4 cellular contexts compared by ENCODE assay signal in genomic region chr19:7054635-7055368, GRCh38. TPM values are rescaled to one million over a fixed set of nuclear protein-coding genes. Genes with fewer than 3 reads are reported as not detected.
"Had no signal": no experiment of that assay in that cellular context is flagged by ENCODE, and none has a peak within 500 bp of the region (broad histone marks: within the 10 kb centered on the region; RNA-seq: fewer than 3 reads in every experiment).

No MANE protein-coding gene starts in this region.

RNA-seq across cellular contexts. Expression of gene MBD3L3, which starts 3.7 kb away (rescaled TPM):
- total RNA-seq: GM23248, H9, HT-29, IMR-90 had no signal
- polyA plus RNA-seq: GM23248, IMR-90 had no signal

RNA-seq across cellular contexts. Expression of gene MBD3L2, which starts 5.7 kb away (rescaled TPM):
- total RNA-seq: GM23248, H9, HT-29, IMR-90 had no signal
- polyA plus RNA-seq: GM23248, IMR-90 had no signal

RNA-seq across cellular contexts. Expression of gene MBD3L4, which starts 14.8 kb away (rescaled TPM):
- total RNA-seq: GM23248, H9, HT-29, IMR-90 had no signal
- polyA plus RNA-seq: GM23248, IMR-90 had no signal

RNA-seq across cellular contexts. Expression of gene MBD3L5, which starts 24.4 kb away (rescaled TPM):
- total RNA-seq: GM23248, H9, HT-29, IMR-90 had no signal
- polyA plus RNA-seq: GM23248, IMR-90 had no signal
